10 cellular contexts compared by ENCODE assay signal in genomic region chr11:101964200-101964599, GRCh38. TPM values are rescaled to one million over a fixed set of nuclear protein-coding genes. Genes with fewer than 3 reads are reported as not detected.
"Had no signal": no experiment of that assay in that cellular context is flagged by ENCODE, and none has a peak within 500 bp of the region (broad histone marks: within the 10 kb centered on the region; RNA-seq: fewer than 3 reads in every experiment).

No MANE protein-coding gene starts in this region.

RNA-seq across cellular contexts. Expression of gene ANGPTL5, which starts 47.9 kb away (rescaled TPM):
- total RNA-seq: NCI-H460, OCI-LY7, PC-3, PC-9, Peyer's patch, RPMI7951, SJCRH30, SJSA1, SK-MEL-5 had no signal
- polyA plus RNA-seq: SK-N-SH had no signal
